ENCODE assay signal across 10 cellular contexts in the genomic region with DNA sequence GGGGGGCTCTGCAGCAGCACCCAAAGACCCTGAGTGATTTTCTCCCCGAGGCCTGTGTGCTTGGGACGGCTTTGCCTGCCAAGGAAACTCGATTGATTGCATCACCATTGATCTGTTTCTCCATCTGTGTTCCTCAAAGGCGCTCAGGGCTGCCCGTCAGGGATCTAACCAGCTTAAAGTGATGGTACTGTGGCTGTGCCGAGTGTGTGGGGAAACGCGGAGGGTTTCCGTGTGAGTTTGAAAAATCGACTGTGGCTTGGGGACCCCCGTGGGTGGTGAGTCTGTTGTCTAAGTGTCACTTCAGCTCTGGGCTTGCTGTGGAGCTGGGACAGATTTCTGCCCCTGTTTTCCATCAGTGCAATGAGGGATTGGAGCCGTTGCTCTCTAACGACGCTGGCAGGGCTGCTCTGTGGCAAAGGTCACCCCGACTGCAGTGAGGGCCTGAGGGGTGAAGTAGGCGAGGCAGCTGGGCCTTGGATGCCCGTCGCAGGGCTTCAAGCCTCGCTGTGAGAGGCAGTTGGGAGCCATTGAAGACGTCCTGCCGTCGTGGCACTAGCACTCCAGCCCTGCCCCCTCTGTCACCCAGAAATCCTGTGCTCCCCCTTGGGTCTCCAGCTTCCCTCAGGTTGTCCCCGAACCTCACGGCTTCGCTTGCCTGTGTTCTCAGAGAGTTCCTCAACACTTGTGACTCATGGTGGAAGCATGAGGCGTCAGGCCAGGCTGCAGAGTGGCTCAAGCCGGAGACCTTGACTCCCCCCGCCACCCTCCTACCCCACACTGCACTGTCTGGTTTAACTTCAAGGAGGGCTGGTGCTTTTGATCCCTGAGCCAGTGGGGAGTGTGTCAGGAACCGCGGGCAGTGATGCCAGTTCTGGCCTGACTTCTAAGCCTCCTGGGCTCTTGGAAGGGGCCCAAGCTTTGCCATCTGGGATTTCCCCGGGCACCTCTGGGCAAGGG. TPM values are rescaled to one million over a fixed set of nuclear protein-coding genes. Genes with fewer than 3 reads are reported as not detected.
A peak's percentile ranks its signal among the peaks of the same experiment; 100 is the strongest.
DNase-seq lines count a peak whose midpoint lies in the region; ATAC-seq and TF ChIP-seq lines count a peak whose summit lies in the region.
"Had no signal": no experiment of that assay in that cellular context is flagged by ENCODE, and none has a peak within 500 bp of the region (broad histone marks: within the 10 kb centered on the region; RNA-seq: fewer than 3 reads in every experiment).

No MANE protein-coding gene starts in this region.

- TF ChIP-seq POLR2A in body of pancreas (IDR thresholded peaks at IDR 0.05) (no peak), vagina (IDR thresholded peaks at IDR 0.05) (no peak)

- POLR2A ChIA-PET in T-cell (lab: Charles Lee) = no interaction called here

- peaks cover 19% of the 10 kb centered on the region for H3K27me3 Mint-ChIP-seq in activated T-helper 2 cell treated with anti-CD3 and anti-CD28 coated beads, Interferon-gamma antibody, Interleukin-2, Interleukin-4, amounts not matched to agents 10 μg/mL and 5 μg/mL and 100 μg/mL, durations not matched to agents 14 hours and 24 hours and 36 hours (ENCODE audit: low read depth)
- H3K27me3 Mint-ChIP-seq in T-cell = peaks cover 0 to 14% of the 10 kb centered on the region in 2 donors

- H3K9me3 Mint-ChIP-seq in activated T-helper 2 cell treated with anti-CD3 and anti-CD28 coated beads, Interferon-gamma antibody, Interleukin-2, Interleukin-4, amounts not matched to agents 10 μg/mL and 5 μg/mL and 100 μg/mL, durations not matched to agents 14 hours and 24 hours and 36 hours = no peaks in the 10 kb centered on the region
- no peaks in the 10 kb centered on the region for H3K9me3 Mint-ChIP-seq in T-cell

- in situ Hi-C loops in ACHN (cut with HindIII; ENCODE audit: low pct_ligation_motif_present, low pct_unique_long_range_greater_than_20kb, low sequenced_read_pairs) = loop anchor here (5.0 kb wide), 1 partner anchor 40 kb away; no protein-coding TSS in a partner anchor

- H3K4me3 ChIP-seq in body of pancreas (no peak overlapping the region), lower lobe of right lung (no peak overlapping the region), vagina (no peak overlapping the region)
- H3K4me3 ChIP-seq: ascending aorta, lung had no signal

- H3K36me3 Mint-ChIP-seq in activated T-helper 2 cell treated with anti-CD3 and anti-CD28 coated beads, Interferon-gamma antibody, Interleukin-2, Interleukin-4, amounts not matched to agents 10 μg/mL and 5 μg/mL and 100 μg/mL, durations not matched to agents 14 hours and 24 hours and 36 hours (ENCODE audit: low read depth) = no peaks in the 10 kb centered on the region
- H3K36me3 Mint-ChIP-seq in T-cell = no peaks in the 10 kb centered on the region

- no peak overlapping the region for H3K4me3 Mint-ChIP-seq in activated T-helper 2 cell treated with anti-CD3 and anti-CD28 coated beads, Interferon-gamma antibody, Interleukin-2, Interleukin-4, amounts not matched to agents 10 μg/mL and 5 μg/mL and 100 μg/mL, durations not matched to agents 14 hours and 24 hours and 36 hours (ENCODE audit: low read depth)
- no peak overlapping the region for H3K4me3 Mint-ChIP-seq in T-cell

- DNase-seq in ACHN = peak; percentile 94
- peak; percentile 59 for DNase-seq in HS-27A (ENCODE audit: low read depth)
- DNase-seq in body of pancreas = peak; percentile 42 to 85 (median 58)
- DNase-seq in lower lobe of right lung = no peak
- no peak for DNase-seq in vagina (ENCODE audit: extremely low spot score in 2 of 2)
- no peak for DNase-seq in activated T-helper 2 cell treated with anti-CD3 and anti-CD28 coated beads, Interferon-gamma antibody, Interleukin-2, Interleukin-4, amounts not matched to agents 10 μg/mL and 5 μg/mL and 100 μg/mL, durations not matched to agents 14 hours and 24 hours and 36 hours (ENCODE audit: low spot score)
- no peak for DNase-seq in T-cell
- DNase-seq in SKM-1 (lab: John Stamatoyannopoulos, UW; ENCODE audit: unreplicated experiment) = no peak

- no peak overlapping the region for H3K27ac Mint-ChIP-seq in activated T-helper 2 cell treated with anti-CD3 and anti-CD28 coated beads, Interferon-gamma antibody, Interleukin-2, Interleukin-4, amounts not matched to agents 10 μg/mL and 5 μg/mL and 100 μg/mL, durations not matched to agents 14 hours and 24 hours and 36 hours
- no peak overlapping the region for H3K27ac Mint-ChIP-seq in T-cell

- CTCF ChIA-PET in T-cell (lab: Charles Lee) = interaction anchor here in 1 of 2 donors (0.6 kb wide), 1 partner anchor 238 kb away, joined by 5 read pairs; no protein-coding TSS in a partner anchor

- ATAC-seq in body of pancreas (peak; percentile 71), lower lobe of right lung (peak; percentile 47 to 72), T-cell (replicated peaks in 1 of 4) (no peak)

- intact Hi-C loops in body of pancreas (cut with DNase I) (no loop called here), lower lobe of right lung (cut with DNase I) (no loop called here), vagina (cut with DNase I) (no loop called here)
- intact Hi-C loops in activated T-helper 2 cell treated with anti-CD3 and anti-CD28 coated beads, Interferon-gamma antibody, Interleukin-2, Interleukin-4, amounts not matched to agents 10 μg/mL and 5 μg/mL and 100 μg/mL, durations not matched to agents 14 hours and 24 hours and 36 hours (cut with micrococcal nuclease) = no loop called here

- H3K9me3 ChIP-seq in body of pancreas (no peaks in the 10 kb centered on the region), lower lobe of right lung (no peaks in the 10 kb centered on the region), vagina (no peaks in the 10 kb centered on the region)
- H3K9me3 ChIP-seq: ascending aorta had no signal

- 25 to 32% methylated on average over 10 to 29 of the region's 31 CpGs for whole genome bisulfite sequencing in body of pancreas, 2 donors

- TF ChIP-seq CTCF in body of pancreas (IDR thresholded peaks at IDR 0.05) (no peak), lower lobe of right lung (IDR thresholded peaks at IDR 0.05) (no peak), vagina (IDR thresholded peaks at IDR 0.05) (no peak)

- no peak overlapping the region for H3K27ac ChIP-seq in body of pancreas
- no peak overlapping the region for H3K27ac ChIP-seq in lower lobe of right lung
- no peak overlapping the region for H3K27ac ChIP-seq in vagina
- H3K27ac ChIP-seq: ascending aorta had no signal

- H3K4me1 Mint-ChIP-seq in activated T-helper 2 cell treated with anti-CD3 and anti-CD28 coated beads, Interferon-gamma antibody, Interleukin-2, Interleukin-4, amounts not matched to agents 10 μg/mL and 5 μg/mL and 100 μg/mL, durations not matched to agents 14 hours and 24 hours and 36 hours (ENCODE audit: low read depth) = no peaks in the 10 kb centered on the region
- H3K4me1 Mint-ChIP-seq in T-cell = peaks cover 0 to 7% (median 3%) of the 10 kb centered on the region in 3 donors

- no peaks in the 10 kb centered on the region for H3K36me3 ChIP-seq in body of pancreas (replicated peaks in 1 of 2; ENCODE audit: insufficient read depth in 1 of 2, low read depth in 2 of 2)
- H3K36me3 ChIP-seq in lower lobe of right lung = no peaks in the 10 kb centered on the region
- no peaks in the 10 kb centered on the region for H3K36me3 ChIP-seq in vagina
- H3K36me3 ChIP-seq: ascending aorta had no signal

- peaks cover 12% of the 10 kb centered on the region for H3K4me1 ChIP-seq in body of pancreas
- no peaks in the 10 kb centered on the region for H3K4me1 ChIP-seq in lower lobe of right lung
- peaks cover 8% of the 10 kb centered on the region for H3K4me1 ChIP-seq in vagina

- H3K27me3 ChIP-seq in body of pancreas (no peaks in the 10 kb centered on the region), lower lobe of right lung (ENCODE audit: low read depth) (peaks cover 51% of the 10 kb centered on the region), vagina (no peaks in the 10 kb centered on the region)
- H3K27me3 ChIP-seq: ascending aorta had no signal

RNA-seq across cellular contexts. Expression of a gene that starts 21.8 kb away (rescaled TPM):
- total RNA-seq in body of pancreas (under 1 TPM; 0.33 to 0.52 TPM), lower lobe of right lung (0.21 TPM), vagina (1.2 TPM), T-cell (10 to 100 TPM; 16.1 to 32.9 (median 28.8) TPM)
- total RNA-seq in activated T-helper 2 cell treated with anti-CD3 and anti-CD28 coated beads, Interferon-gamma antibody, Interleukin-2, Interleukin-4, amounts not matched to agents 10 μg/mL and 5 μg/mL and 100 μg/mL, durations not matched to agents 14 hours and 24 hours and 36 hours = 0.09 TPM in 2 replicates
- total RNA-seq: ascending aorta had no signal

RNA-seq across cellular contexts. Expression of a gene that starts 59.8 kb away (rescaled TPM):
- total RNA-seq in body of pancreas = 100 to 1,000 TPM in 1 of 2 donors, 10 to 100 TPM in 1; 87.2 to 141 TPM
- total RNA-seq in lower lobe of right lung = 67.9 TPM
- 107 TPM for total RNA-seq in vagina
- 76.9 and 78.4 TPM in 2 replicates for total RNA-seq in activated T-helper 2 cell treated with anti-CD3 and anti-CD28 coated beads, Interferon-gamma antibody, Interleukin-2, Interleukin-4, amounts not matched to agents 10 μg/mL and 5 μg/mL and 100 μg/mL, durations not matched to agents 14 hours and 24 hours and 36 hours
- total RNA-seq in T-cell = 10 to 100 TPM; 42.4 to 76.8 (median 73.5) TPM

Comparison
In these comparisons a context has a peak if more than half of its experiments do, and no peak if none do; other contexts are left out.
1. DNase-seq: peak in ACHN (single experiment), HS-27A (single experiment) and body of pancreas (4 of 4); none in lower lobe of right lung (single experiment), vagina (0 of 2), activated T-helper 2 cell treated with anti-CD3 and anti-CD28 coated beads, Interferon-gamma antibody, Interleukin-2, Interleukin-4, amounts not matched to agents 10 μg/mL and 5 μg/mL and 100 μg/mL, durations not matched to agents 14 hours and 24 hours and 36 hours (single experiment), T-cell (0 of 34) and SKM-1 (single experiment).
2. ATAC-seq: peak in body of pancreas (single experiment) and lower lobe of right lung (2 of 2); none in T-cell (0 of 4).